12 cellular contexts compared by ENCODE assay signal in genomic region chr1:97006044-97006676, GRCh38.
DNase-seq lines count a peak whose midpoint lies in the region; ATAC-seq and TF ChIP-seq lines count a peak whose summit lies in the region.
"Had no signal": no experiment of that assay in that cellular context is flagged by ENCODE, and none has a peak within 500 bp of the region (broad histone marks: within the 10 kb centered on the region; RNA-seq: fewer than 3 reads in every experiment).

No MANE protein-coding gene starts in this region.

- no peaks in the 10 kb centered on the region for H3K4me1 ChIP-seq in hepatocyte (ENCODE audit: insufficient read depth)
- no peaks in the 10 kb centered on the region for H3K4me1 ChIP-seq in stomach
- H3K4me1 ChIP-seq: body of pancreas had no signal

- no peaks in the 10 kb centered on the region for H4K20me1 ChIP-seq in hepatocyte (ENCODE audit: insufficient read depth, poor library complexity, severe bottlenecking)

- DNase-seq in AG04450 (ENCODE audit: low read depth, low spot score) (peak; percentile 30), HK-2 (ENCODE audit: unreplicated experiment) (peak; percentile 38), astrocyte of the hippocampus (ENCODE audit: low read depth, low spot score) (peak; percentile 96), hepatocyte (ENCODE audit: low spot score) (peak; percentile 9), NCI-H146 (lab: John Stamatoyannopoulos, UW) (no peak), stomach (no peak)
- DNase-seq: activated CD4-positive, alpha-beta T cell treated with anti-CD3 and anti-CD28 coated beads, Interleukin-2, amount 10 ng/mL, durations not matched to agents 24 days and 14 days; CD4-positive, CD25-positive, alpha-beta regulatory T cell; retina had no signal

- WGBS in hepatocyte (ENCODE audit: low lambda C conversion rate, missing lambda C conversion rate): 89% methylated on average over 7 of the region's 7 CpGs
- 78 to 87% (median 84%) methylated on average over 7 of the region's 7 CpGs for WGBS in stomach, 5 donors

- TF ChIP-seq EP300 in stomach (IDR thresholded peaks at IDR 0.05): no peak

- POLR2A ChIA-PET in AG04450 (lab: Yijun Ruan, JAX): no interaction called here

- no peaks in the 10 kb centered on the region for H3K9me2 ChIP-seq in hepatocyte (replicated peaks; ENCODE audit: insufficient read depth)

- no peak for TF ChIP-seq POLR2A in stomach (IDR thresholded peaks at IDR 0.05)

- intact Hi-C loops in stomach (cut with DNase I; ENCODE audit: low total_unique reads): no loop called here

- H3K27ac ChIP-seq in AG04450 (ENCODE audit: low read depth, low read length) (no peak overlapping the region), hepatocyte (no peak overlapping the region), stomach (no peak overlapping the region)
- H3K27ac ChIP-seq: body of pancreas had no signal

- CTCF ChIA-PET in AG04450 (lab: Charles Lee): no interaction called here

- H2AFZ ChIP-seq in hepatocyte: no peak overlapping the region

- TF ChIP-seq CTCF in AG04450 (IDR thresholded peaks at IDR 0.05; ENCODE audit: low read depth, low read length): no peak
- no peak for TF ChIP-seq CTCF in hepatocyte (IDR thresholded peaks at IDR 0.05; ENCODE audit: poor library complexity)
- TF ChIP-seq CTCF in stomach (IDR thresholded peaks at IDR 0.05): no peak

- H3K27me3 ChIP-seq in AG04450 (ENCODE audit: control insufficient read depth, insufficient read depth, low read length) (no peaks in the 10 kb centered on the region), hepatocyte (no peaks in the 10 kb centered on the region), stomach (no peaks in the 10 kb centered on the region)
- H3K27me3 ChIP-seq: body of pancreas had no signal

- no peak overlapping the region for H3K4me2 ChIP-seq in hepatocyte

- ATAC-seq in GM21717 (IDR thresholded peaks at IDR 0.05; ENCODE audit: unreplicated experiment) (no peak), HG02884 (IDR thresholded peaks at IDR 0.05; ENCODE audit: unreplicated experiment) (no peak)
- ATAC-seq: body of pancreas had no signal

- no peaks in the 10 kb centered on the region for H3K79me2 ChIP-seq in hepatocyte

- H3K9me3 ChIP-seq in AG04450 (ENCODE audit: control insufficient read depth, insufficient read depth, low read length): no peaks in the 10 kb centered on the region
- H3K9me3 ChIP-seq in hepatocyte (ENCODE audit: low read depth): no peaks in the 10 kb centered on the region
- no peaks in the 10 kb centered on the region for H3K9me3 ChIP-seq in stomach
- H3K9me3 ChIP-seq: body of pancreas had no signal

- no peak overlapping the region for H3K4me3 ChIP-seq in AG04450 (ENCODE audit: low read depth, low read length)
- no peak overlapping the region for H3K4me3 ChIP-seq in hepatocyte
- no peak overlapping the region for H3K4me3 ChIP-seq in stomach
- H3K4me3 ChIP-seq: body of pancreas had no signal

- no peaks in the 10 kb centered on the region for H3K36me3 ChIP-seq in hepatocyte (replicated peaks; ENCODE audit: insufficient read depth, low read depth)
- no peaks in the 10 kb centered on the region for H3K36me3 ChIP-seq in stomach

Comparison
In these comparisons a context has a peak if more than half of its experiments do, and no peak if none do; other contexts are left out.
1. DNase-seq: peak in AG04450 (single experiment), HK-2 (single experiment), astrocyte of the hippocampus (single experiment) and hepatocyte (single experiment); none in NCI-H146 (single experiment) and stomach (single experiment).